Comparison of ENCODE assay signal across 1 cellular context in the genomic region with DNA sequence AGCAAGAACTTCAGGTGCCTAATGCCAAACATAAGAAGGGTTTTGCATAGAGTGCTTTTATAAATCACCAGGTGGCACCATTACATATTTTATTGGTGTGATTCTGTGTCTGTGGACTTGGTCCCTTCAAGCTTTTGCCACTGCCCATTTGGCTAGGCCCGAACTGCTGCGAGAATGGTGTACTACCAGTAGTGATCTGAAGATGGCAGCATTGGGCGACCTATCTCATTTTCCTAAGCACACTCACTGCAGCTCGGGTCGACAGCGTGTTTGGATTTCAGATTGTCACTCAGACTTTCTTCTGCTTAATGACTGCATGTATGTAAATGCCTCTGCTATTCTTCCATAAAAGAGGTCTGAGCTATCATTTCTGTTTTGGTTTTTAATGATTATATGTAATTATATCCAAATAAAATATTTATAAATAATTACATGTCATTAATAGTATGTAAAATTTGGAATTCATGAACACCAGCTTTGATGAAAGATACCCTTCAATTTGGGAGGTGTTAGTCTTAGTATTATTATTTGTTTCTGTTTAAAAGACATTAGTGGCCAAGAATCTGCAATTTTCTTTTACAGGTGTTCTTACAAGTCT.
TF ChIP-seq lines count a peak whose summit lies in the region.

No MANE protein-coding gene starts in this region.

TF ChIP-seq in GM23338, 12 proteins besides CTCF, POLR2A, EP300 and RAD21 (continued from another document):
- TF ChIP-seq EZH2phosphoT487 (IDR thresholded peaks at IDR 0.05; ENCODE audit: unreplicated experiment): no peak
- no peak for TF ChIP-seq EZH2 (IDR thresholded peaks at IDR 0.05; ENCODE audit: low read depth, unreplicated experiment)
- no peak for TF ChIP-seq ZNF331 (CRISPR knock-in tag; IDR thresholded peaks at IDR 0.05; ENCODE audit: low read depth)
- TF ChIP-seq, protein P1, sequence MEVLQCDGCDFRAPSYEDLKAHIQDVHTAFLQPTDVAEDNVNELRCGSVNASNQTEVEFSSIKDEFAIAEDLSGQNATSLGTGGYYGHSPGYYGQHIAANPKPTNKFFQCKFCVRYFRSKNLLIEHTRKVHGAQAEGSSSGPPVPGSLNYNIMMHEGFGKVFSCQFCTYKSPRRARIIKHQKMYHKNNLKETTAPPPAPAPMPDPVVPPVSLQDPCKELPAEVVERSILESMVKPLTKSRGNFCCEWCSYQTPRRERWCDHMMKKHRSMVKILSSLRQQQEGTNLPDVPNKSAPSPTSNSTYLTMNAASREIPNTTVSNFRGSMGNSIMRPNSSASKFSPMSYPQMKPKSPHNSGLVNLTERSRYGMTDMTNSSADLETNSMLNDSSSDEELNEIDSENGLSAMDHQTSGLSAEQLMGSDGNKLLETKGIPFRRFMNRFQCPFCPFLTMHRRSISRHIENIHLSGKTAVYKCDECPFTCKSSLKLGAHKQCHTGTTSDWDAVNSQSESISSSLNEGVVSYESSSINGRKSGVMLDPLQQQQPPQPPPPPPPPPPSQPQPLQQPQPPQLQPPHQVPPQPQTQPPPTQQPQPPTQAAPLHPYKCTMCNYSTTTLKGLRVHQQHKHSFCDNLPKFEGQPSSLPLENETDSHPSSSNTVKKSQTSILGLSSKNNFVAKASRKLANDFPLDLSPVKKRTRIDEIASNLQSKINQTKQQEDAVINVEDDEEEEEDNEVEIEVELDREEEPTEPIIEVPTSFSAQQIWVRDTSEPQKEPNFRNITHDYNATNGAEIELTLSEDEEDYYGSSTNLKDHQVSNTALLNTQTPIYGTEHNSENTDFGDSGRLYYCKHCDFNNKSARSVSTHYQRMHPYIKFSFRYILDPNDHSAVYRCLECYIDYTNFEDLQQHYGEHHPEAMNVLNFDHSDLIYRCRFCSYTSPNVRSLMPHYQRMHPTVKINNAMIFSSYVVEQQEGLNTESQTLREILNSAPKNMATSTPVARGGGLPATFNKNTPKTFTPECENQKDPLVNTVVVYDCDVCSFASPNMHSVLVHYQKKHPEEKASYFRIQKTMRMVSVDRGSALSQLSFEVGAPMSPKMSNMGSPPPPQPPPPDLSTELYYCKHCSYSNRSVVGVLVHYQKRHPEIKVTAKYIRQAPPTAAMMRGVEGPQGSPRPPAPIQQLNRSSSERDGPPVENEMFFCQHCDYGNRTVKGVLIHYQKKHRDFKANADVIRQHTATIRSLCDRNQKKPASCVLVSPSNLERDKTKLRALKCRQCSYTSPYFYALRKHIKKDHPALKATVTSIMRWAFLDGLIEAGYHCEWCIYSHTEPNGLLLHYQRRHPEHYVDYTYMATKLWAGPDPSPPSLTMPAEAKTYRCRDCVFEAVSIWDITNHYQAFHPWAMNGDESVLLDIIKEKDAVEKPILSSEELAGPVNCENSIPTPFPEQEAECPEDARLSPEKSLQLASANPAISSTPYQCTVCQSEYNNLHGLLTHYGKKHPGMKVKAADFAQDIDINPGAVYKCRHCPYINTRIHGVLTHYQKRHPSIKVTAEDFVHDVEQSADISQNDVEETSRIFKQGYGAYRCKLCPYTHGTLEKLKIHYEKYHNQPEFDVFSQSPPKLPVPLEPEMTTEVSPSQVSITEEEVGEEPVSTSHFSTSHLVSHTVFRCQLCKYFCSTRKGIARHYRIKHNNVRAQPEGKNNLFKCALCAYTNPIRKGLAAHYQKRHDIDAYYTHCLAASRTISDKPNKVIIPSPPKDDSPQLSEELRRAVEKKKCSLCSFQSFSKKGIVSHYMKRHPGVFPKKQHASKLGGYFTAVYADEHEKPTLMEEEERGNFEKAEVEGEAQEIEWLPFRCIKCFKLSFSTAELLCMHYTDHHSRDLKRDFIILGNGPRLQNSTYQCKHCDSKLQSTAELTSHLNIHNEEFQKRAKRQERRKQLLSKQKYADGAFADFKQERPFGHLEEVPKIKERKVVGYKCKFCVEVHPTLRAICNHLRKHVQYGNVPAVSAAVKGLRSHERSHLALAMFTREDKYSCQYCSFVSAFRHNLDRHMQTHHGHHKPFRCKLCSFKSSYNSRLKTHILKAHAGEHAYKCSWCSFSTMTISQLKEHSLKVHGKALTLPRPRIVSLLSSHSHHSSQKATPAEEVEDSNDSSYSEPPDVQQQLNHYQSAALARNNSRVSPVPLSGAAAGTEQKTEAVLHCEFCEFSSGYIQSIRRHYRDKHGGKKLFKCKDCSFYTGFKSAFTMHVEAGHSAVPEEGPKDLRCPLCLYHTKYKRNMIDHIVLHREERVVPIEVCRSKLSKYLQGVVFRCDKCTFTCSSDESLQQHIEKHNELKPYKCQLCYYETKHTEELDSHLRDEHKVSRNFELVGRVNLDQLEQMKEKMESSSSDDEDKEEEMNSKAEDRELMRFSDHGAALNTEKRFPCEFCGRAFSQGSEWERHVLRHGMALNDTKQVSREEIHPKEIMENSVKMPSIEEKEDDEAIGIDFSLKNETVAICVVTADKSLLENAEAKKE (CRISPR knock-in tag; IDR thresholded peaks at IDR 0.05): no peak
